18 cellular contexts compared by ENCODE assay signal in genomic region chr3:186989429-186989828, GRCh38. TPM values are rescaled to one million over a fixed set of nuclear protein-coding genes. Genes with fewer than 3 reads are reported as not detected.
DNase-seq lines count a peak whose midpoint lies in the region; ATAC-seq, FAIRE-seq and TF ChIP-seq lines count a peak whose summit lies in the region.
"Had no signal": no experiment of that assay in that cellular context is flagged by ENCODE, and none has a peak within 500 bp of the region (broad histone marks: within the 10 kb centered on the region; RNA-seq: fewer than 3 reads in every experiment).

No MANE protein-coding gene starts in this region.

- peaks cover 5 to 38% of the 10 kb centered on the region in 2 donors for H3K36me3 Mint-ChIP-seq in activated naive CD4-positive, alpha-beta T cell treated with anti-CD3 and anti-CD28 coated beads, Interleukin-2, amount 50 U/mL, for 72 hours
- peaks cover 51% of the 10 kb centered on the region for H3K36me3 Mint-ChIP-seq in stimulated activated memory B cell treated with anti-CD40 and anti-IgM and Interleukin-4, amounts not matched to agents 10 μg/mL and 1 μg/mL and 100 μg/mL, for 72 hours

- H3K4me1 Mint-ChIP-seq in stimulated activated memory B cell treated with anti-CD40 and anti-IgM and Interleukin-4, amounts not matched to agents 10 μg/mL and 1 μg/mL and 100 μg/mL, for 72 hours: peaks cover 86% of the 10 kb centered on the region

- H4K20me1 ChIP-seq in MM.1S (ENCODE audit: insufficient read depth, low read length): no peaks in the 10 kb centered on the region

- H2AFZ ChIP-seq in MM.1S (ENCODE audit: low read length): no peak overlapping the region

- H3F3A ChIP-seq in MM.1S (ENCODE audit: insufficient read depth, low read length): peaks cover 34% of the 10 kb centered on the region

- H3K4me3 Mint-ChIP-seq in stimulated activated memory B cell treated with anti-CD40 and anti-IgM and Interleukin-4, amounts not matched to agents 10 μg/mL and 1 μg/mL and 100 μg/mL, for 72 hours: no peak overlapping the region
- H3K4me3 Mint-ChIP-seq: nephron had no signal

- H3K9me2 ChIP-seq in MM.1S (replicated peaks; ENCODE audit: insufficient read depth, low read length): no peaks in the 10 kb centered on the region

- no peak for FAIRE-seq in HTR-8/SVneo (lab: Jason Lieb, UNC)
- no peak for FAIRE-seq in D721Med (lab: Jason Lieb, UNC)

- H3K27ac ChIP-seq in MM.1S (ENCODE audit: low read length): peak overlapping the region; percentile 52; the same call in 1 of the 2 replicates
- H3K27ac ChIP-seq: lower lobe of right lung, vagina had no signal

- no peaks in the 10 kb centered on the region for H3K27me3 Mint-ChIP-seq in stimulated activated memory B cell treated with anti-CD40 and anti-IgM and Interleukin-4, amounts not matched to agents 10 μg/mL and 1 μg/mL and 100 μg/mL, for 72 hours

- peaks cover 0 to 4% of the 10 kb centered on the region in 2 donors for H3K9me3 Mint-ChIP-seq in activated naive CD4-positive, alpha-beta T cell treated with anti-CD3 and anti-CD28 coated beads, Interleukin-2, amount 50 U/mL, for 72 hours
- no peaks in the 10 kb centered on the region for H3K9me3 Mint-ChIP-seq in stimulated activated memory B cell treated with anti-CD40 and anti-IgM and Interleukin-4, amounts not matched to agents 10 μg/mL and 1 μg/mL and 100 μg/mL, for 72 hours
- H3K9me3 Mint-ChIP-seq: activated T-cell treated with anti-CD3 and anti-CD28 coated beads, Interleukin-2, amount 50 U/mL, for 4 hours; nephron had no signal

- no peak overlapping the region for H3K4me2 ChIP-seq in MM.1S (ENCODE audit: low read depth, low read length)

- no peak for DNase-seq in activated naive CD4-positive, alpha-beta T cell treated with anti-CD3 and anti-CD28 coated beads, Interleukin-2, amount 50 U/mL, for 72 hours (ENCODE audit: low spot score in 2 of 2)
- no peak for DNase-seq in activated naive CD4-positive, alpha-beta T cell treated with anti-CD3 and anti-CD28 coated beads, Interleukin-2, amount 50 U/mL, for 16 hours
- DNase-seq in MM.1S: no peak
- DNase-seq in left ventricle myocardium superior: no peak
- no peak for DNase-seq in HTR-8/SVneo (ENCODE audit: insufficient read length, low spot score)
- no peak for DNase-seq in NCI-H774 (lab: John Stamatoyannopoulos, UW)
- no peak for DNase-seq in D721Med (ENCODE audit: insufficient read length, low spot score)
- DNase-seq: activated CD4-positive, alpha-beta T cell treated with anti-CD3 and anti-CD28 coated beads for 4 hours; activated T-cell treated with anti-CD3 and anti-CD28 coated beads, Interleukin-2, amount 50 U/mL, for 4 hours; central memory CD4-positive, alpha-beta T cell; GOT3; lower lobe of right lung; NCI-H1694 treated with DMSO at 0.1 percent for 48 hours; NCI-H226; SHP77 treated with DMSO at 0.1 percent for 48 hours had no signal

- no peaks in the 10 kb centered on the region for H3K27me3 ChIP-seq in MM.1S (replicated peaks; ENCODE audit: insufficient read depth, low read length)
- H3K27me3 ChIP-seq: vagina had no signal

- intact Hi-C loops in left ventricle myocardium superior (cut with micrococcal nuclease): no loop called here

- peaks cover 51% of the 10 kb centered on the region for H3K4me1 ChIP-seq in MM.1S (ENCODE audit: low read length)
- H3K4me1 ChIP-seq: lower lobe of right lung, vagina had no signal

- peak overlapping the region; percentile 75 to 97 for H3K27ac Mint-ChIP-seq in activated naive CD4-positive, alpha-beta T cell treated with anti-CD3 and anti-CD28 coated beads, Interleukin-2, amount 50 U/mL, for 72 hours
- peak overlapping the region; percentile 79 for H3K27ac Mint-ChIP-seq in stimulated activated memory B cell treated with anti-CD40 and anti-IgM and Interleukin-4, amounts not matched to agents 10 μg/mL and 1 μg/mL and 100 μg/mL, for 72 hours

- no peak for TF ChIP-seq CTCF in MM.1S (IDR thresholded peaks at IDR 0.05; ENCODE audit: low read length)
- TF ChIP-seq CTCF in D721Med (IDR thresholded peaks at IDR 0.05; ENCODE audit: insufficient read depth, missing control alignments): no peak

- ATAC-seq in activated naive CD4-positive, alpha-beta T cell treated with anti-CD3 and anti-CD28 coated beads, Interleukin-2, amount 50 U/mL, for 72 hours: no peak
- peak; percentile 19 for ATAC-seq in left ventricle myocardium superior
- no peak for ATAC-seq in stimulated activated memory B cell treated with anti-CD40 and anti-IgM and Interleukin-4, amounts not matched to agents 10 μg/mL and 1 μg/mL and 100 μg/mL, for 72 hours
- ATAC-seq: lower lobe of right lung had no signal

- H3K36me3 ChIP-seq in MM.1S (replicated peaks; ENCODE audit: insufficient read depth, low read length): no peaks in the 10 kb centered on the region
- H3K36me3 ChIP-seq: vagina had no signal

- H3K9ac ChIP-seq in MM.1S (ENCODE audit: low read length): no peak overlapping the region

- H3K4me3 ChIP-seq in MM.1S (ENCODE audit: low read length): no peak overlapping the region
- H3K4me3 ChIP-seq: lower lobe of right lung, vagina had no signal

- H3K9me3 ChIP-seq in MM.1S (replicated peaks; ENCODE audit: insufficient read depth, low read length): no peaks in the 10 kb centered on the region
- H3K9me3 ChIP-seq: lower lobe of right lung, vagina had no signal

- peaks cover 46% of the 10 kb centered on the region for H3K79me2 ChIP-seq in MM.1S (ENCODE audit: low read length)

RNA-seq across cellular contexts. Expression of gene ST6GAL1, which starts 59.1 kb away (rescaled TPM):
- total RNA-seq in activated naive CD4-positive, alpha-beta T cell treated with anti-CD3 and anti-CD28 coated beads, Interleukin-2, amount 50 U/mL, for 72 hours: 10 to 100 TPM; 32.0 to 96.6 TPM
- 75.9 TPM for total RNA-seq in left ventricle myocardium superior
